In the genomic region with DNA sequence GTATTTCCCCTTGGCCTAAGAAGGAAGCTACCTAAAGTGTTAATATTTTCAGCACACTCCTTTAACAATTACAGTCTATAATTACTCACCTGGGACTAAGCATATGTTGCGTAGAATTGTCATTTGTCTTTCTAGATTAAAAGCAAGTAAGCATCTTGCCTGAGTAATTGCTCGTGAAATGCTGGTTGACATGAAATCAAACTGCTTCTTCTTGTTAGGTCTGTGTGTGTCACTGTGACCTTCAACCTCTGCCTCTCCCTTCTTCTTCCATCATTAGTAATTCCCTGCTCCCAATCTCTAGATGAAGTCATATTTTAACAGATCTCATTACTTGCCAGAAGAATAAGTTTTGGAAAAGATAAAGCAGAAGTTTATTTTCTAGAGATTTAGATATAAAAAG, we compare ENCODE assay signal across 26 cellular contexts.
"Had no signal": no experiment of that assay in that cellular context is flagged by ENCODE, and none has a peak within 500 bp of the region (broad histone marks: within the 10 kb centered on the region; RNA-seq: fewer than 3 reads in every experiment).

No MANE protein-coding gene starts in this region.

- H3K27me3 ChIP-seq: brain microvascular endothelial cell, SJSA1 had no signal

- H3K36me3 ChIP-seq: brain microvascular endothelial cell, SJSA1 had no signal

- DNase-seq: activated CD4-positive, alpha-beta T cell treated with anti-CD3 and anti-CD28 coated beads for 48 hours; activated CD4-positive, alpha-beta T cell treated with anti-CD3 and anti-CD28 coated beads, Interleukin-2, amount 50 U/mL, for 4 hours; activated CD4-positive, CD25-positive, alpha-beta regulatory T cell treated with anti-CD3 and anti-CD28 coated beads, Interleukin-2, amount 50 U/mL, for 72 hours; activated CD8-positive, alpha-beta memory T cell treated with anti-CD3 and anti-CD28 coated beads, Interleukin-2, amount 10 ng/mL, durations not matched to agents 7 days and 5 days; activated effector memory CD4-positive, alpha-beta T cell treated with Interleukin-2 at 50 U/mL for 16 hours; activated naive CD4-positive, alpha-beta T cell treated with Interleukin-2 at 50 U/mL for 16 hours; activated naive CD8-positive, alpha-beta T cell treated with anti-CD3 and anti-CD28 coated beads, Interleukin-2, amount 50 U/mL, for 24 hours; activated T-cell treated with anti-CD3 and anti-CD28 coated beads, Interleukin-2, amount 50 U/mL, for 24 hours; amygdala; brain microvascular endothelial cell; cerebellar nuclear complex; MM.1S; NCI-H1105; NCI-H1436; NCI-H1694 treated with DMSO at 0.1 percent for 48 hours; NCI-H2081; NCI-H2227 treated with DMSO at 0.1 percent for 48 hours; NCI-H526; NCI-H82; SHP77; SW 1271 had no signal

- ATAC-seq: activated CD8-positive, alpha-beta memory T cell treated with anti-CD3 and anti-CD28 coated beads, Interleukin-2, amount 10 ng/mL, durations not matched to agents 7 days and 5 days; activated naive CD4-positive, alpha-beta T cell treated with anti-CD3 and anti-CD28 coated beads, Interleukin-2, amount 50 U/mL, for 72 hours; activated naive CD8-positive, alpha-beta T cell treated with anti-CD3 and anti-CD28 coated beads, Interleukin-2, amount 50 U/mL, for 24 hours; Panc1; SK-N-SH treated with all-trans-retinoic acid at 6 μM for 48 hours; WTC11 had no signal

- H3K4me3 ChIP-seq: SJSA1 had no signal

- H3K4me1 ChIP-seq: SJSA1 had no signal

- H3K9me3 ChIP-seq: SJSA1 had no signal

- H3K27ac ChIP-seq: brain microvascular endothelial cell, SJSA1 had no signal
